In genomic region chr4:153451931-153452660, GRCh38 we compare ENCODE assay signal across 1 cellular context.
TF ChIP-seq lines count a peak whose summit lies in the region.

No MANE protein-coding gene starts in this region.

TF ChIP-seq in IMR-90, 13 proteins besides CTCF, POLR2A, EP300 and RAD21 (continued from another document):
- TF ChIP-seq ELK1 (IDR thresholded peaks at IDR 0.05; ENCODE audit: borderline replicate concordance, low read depth, low read length), result no peak
